2 cellular contexts compared by ENCODE assay signal in the genomic region with DNA sequence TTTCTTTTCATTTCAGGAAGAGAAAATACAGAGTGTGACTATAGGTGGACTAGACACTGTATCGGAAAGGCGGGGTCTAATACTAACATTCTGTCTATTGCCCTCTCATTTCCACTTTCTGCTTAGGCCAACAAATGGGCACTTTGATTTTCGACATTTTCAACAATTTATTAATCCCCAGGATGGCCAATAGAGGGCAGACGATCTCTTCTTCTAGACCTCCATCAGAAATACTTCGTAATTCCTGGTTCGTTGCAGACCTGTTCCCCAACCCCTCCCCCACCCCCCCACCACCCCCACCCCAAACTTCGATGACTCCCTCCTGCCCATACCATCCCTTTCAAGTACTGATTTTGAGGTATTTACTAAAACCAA.
TF ChIP-seq lines count a peak whose summit lies in the region.

No MANE protein-coding gene starts in this region.

TF ChIP-seq in GM23338, 12 proteins besides CTCF, POLR2A, EP300 and RAD21 (continues in another document):
- no peak for TF ChIP-seq POLR2AphosphoS5 (IDR thresholded peaks at IDR 0.05; ENCODE audit: low read depth)
- TF ChIP-seq ZNF331 (CRISPR knock-in tag; IDR thresholded peaks at IDR 0.05; ENCODE audit: low read depth): no peak
- TF ChIP-seq ZNF462 (CRISPR knock-in tag; IDR thresholded peaks at IDR 0.05): no peak
- TF ChIP-seq STAT1 (IDR thresholded peaks at IDR 0.05; ENCODE audit: unreplicated experiment): no peak
- no peak for TF ChIP-seq ZNF114 (CRISPR knock-in tag; IDR thresholded peaks at IDR 0.05)
- no peak for TF ChIP-seq JUNB (IDR thresholded peaks at IDR 0.05; ENCODE audit: unreplicated experiment)
- TF ChIP-seq, protein P1, sequence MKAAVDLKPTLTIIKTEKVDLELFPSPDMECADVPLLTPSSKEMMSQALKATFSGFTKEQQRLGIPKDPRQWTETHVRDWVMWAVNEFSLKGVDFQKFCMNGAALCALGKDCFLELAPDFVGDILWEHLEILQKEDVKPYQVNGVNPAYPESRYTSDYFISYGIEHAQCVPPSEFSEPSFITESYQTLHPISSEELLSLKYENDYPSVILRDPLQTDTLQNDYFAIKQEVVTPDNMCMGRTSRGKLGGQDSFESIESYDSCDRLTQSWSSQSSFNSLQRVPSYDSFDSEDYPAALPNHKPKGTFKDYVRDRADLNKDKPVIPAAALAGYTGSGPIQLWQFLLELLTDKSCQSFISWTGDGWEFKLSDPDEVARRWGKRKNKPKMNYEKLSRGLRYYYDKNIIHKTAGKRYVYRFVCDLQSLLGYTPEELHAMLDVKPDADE (IDR thresholded peaks at IDR 0.05): no peak
- no peak for TF ChIP-seq CREB1 (CRISPR knock-in tag; IDR thresholded peaks at IDR 0.05; ENCODE audit: low read depth)
- TF ChIP-seq EZH2 (IDR thresholded peaks at IDR 0.05; ENCODE audit: low read depth, unreplicated experiment): no peak
- no peak for TF ChIP-seq EZH2phosphoT487 (IDR thresholded peaks at IDR 0.05; ENCODE audit: unreplicated experiment)

TF ChIP-seq in H1, 55 proteins besides CTCF, POLR2A, EP300 and RAD21:
- TF ChIP-seq TEAD4 (IDR thresholded peaks at IDR 0.05; ENCODE audit: low read depth, low read length) (no peak), BRCA1 (IDR thresholded peaks at IDR 0.05; ENCODE audit: low read depth, low read length) (no peak), SRF (IDR thresholded peaks at IDR 0.05; ENCODE audit: low read depth, low read length) (no peak), RXRA (IDR thresholded peaks at IDR 0.05; ENCODE audit: insufficient read depth, low read depth, low read length) (no peak), TAF1 (IDR thresholded peaks at IDR 0.05; ENCODE audit: low read depth, low read length) (no peak), SP2 (IDR thresholded peaks at IDR 0.05; ENCODE audit: low read length) (no peak), MAFK (IDR thresholded peaks at IDR 0.05; ENCODE audit: low read depth, low read length) (no peak), KDM5A (IDR thresholded peaks at IDR 0.05; ENCODE audit: low read length) (no peak), ZNF274 (IDR thresholded peaks at IDR 0.05; ENCODE audit: borderline replicate concordance, extremely low read depth, low read length) (no peak), CHD7 (IDR thresholded peaks at IDR 0.05; ENCODE audit: insufficient replicate concordance, low read length) (no peak)
TF ChIP-seq in H1: peak in this region for 0.
